1 cellular context compared by ENCODE assay signal in the genomic region with DNA sequence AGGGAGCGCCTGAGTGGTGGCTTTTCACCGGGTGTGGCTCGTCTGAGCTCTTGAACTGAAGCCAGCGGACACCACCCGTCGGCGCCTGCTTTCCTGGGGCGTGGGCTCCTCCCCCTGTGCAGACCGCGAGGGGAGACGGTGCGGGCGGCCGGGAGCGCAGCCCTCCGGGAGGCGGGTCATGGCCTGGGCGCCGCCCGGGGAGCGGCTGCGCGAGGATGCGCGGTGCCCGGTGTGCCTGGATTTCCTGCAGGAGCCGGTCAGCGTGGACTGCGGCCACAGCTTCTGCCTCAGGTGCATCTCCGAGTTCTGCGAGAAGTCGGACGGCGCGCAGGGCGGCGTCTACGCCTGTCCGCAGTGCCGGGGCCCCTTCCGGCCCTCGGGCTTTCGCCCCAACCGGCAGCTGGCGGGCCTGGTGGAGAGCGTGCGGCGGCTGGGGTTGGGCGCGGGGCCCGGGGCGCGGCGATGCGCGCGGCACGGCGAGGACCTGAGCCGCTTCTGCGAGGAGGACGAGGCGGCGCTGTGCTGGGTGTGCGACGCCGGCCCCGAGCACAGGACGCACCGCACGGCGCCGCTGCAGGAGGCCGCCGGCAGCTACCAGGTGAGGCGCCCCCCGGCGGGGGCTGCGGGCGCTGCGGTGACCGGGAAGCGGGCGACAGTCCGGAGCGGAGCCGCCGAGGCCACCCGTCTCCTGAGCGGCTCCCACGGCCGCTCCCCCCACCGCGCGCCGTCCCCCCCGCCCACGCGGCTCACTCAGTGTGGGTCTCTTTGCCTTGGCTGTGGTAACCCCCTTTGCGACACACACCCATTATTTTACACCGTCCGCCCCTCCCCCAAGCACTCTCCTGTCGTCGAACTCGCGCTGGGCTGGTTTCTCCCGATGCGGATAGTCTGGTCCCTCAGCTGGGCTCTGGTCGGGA.
TF ChIP-seq lines count a peak whose summit lies in the region.

A gene with protein sequence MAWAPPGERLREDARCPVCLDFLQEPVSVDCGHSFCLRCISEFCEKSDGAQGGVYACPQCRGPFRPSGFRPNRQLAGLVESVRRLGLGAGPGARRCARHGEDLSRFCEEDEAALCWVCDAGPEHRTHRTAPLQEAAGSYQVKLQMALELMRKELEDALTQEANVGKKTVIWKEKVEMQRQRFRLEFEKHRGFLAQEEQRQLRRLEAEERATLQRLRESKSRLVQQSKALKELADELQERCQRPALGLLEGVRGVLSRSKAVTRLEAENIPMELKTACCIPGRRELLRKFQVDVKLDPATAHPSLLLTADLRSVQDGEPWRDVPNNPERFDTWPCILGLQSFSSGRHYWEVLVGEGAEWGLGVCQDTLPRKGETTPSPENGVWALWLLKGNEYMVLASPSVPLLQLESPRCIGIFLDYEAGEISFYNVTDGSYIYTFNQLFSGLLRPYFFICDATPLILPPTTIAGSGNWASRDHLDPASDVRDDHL (plus strand): TSS at position 119 of the 917 bp plus-strand sequence. CDS start 60 bp downstream, at position 179.

TF ChIP-seq in K562, 482 proteins besides CTCF, POLR2A, EP300 and RAD21 (continued from another document and continues in another):
- TF ChIP-seq BACH1 (tag; IDR thresholded peaks at IDR 0.05) (no peak), ZNF76 (CRISPR knock-in tag; IDR thresholded peaks at IDR 0.05; ENCODE audit: borderline replicate concordance) (0 out of 2 replicates have a peak, but pooled peaks have one; percentile 12), TBP (optimal IDR thresholded peaks at IDR 0.05; ENCODE audit: low read depth, low read length) (peak; percentile 70), CBX3 (IDR thresholded peaks at IDR 0.05; ENCODE audit: borderline replicate concordance in 1 of 2, low read length in 2 of 2) (peak in 1 of 2 experiments; percentile 49; a peak in 1 of 3 replicates), PRMT5 (CRISPR knock-in tag; IDR thresholded peaks at IDR 0.05) (no peak), SMAD4 (CRISPR knock-in tag; conservative IDR thresholded peaks at IDR 0.05) (peak; percentile 94), ZBTB17 (CRISPR knock-in tag; IDR thresholded peaks at IDR 0.05) (peak; percentile 44; the same call in 1 of the 2 replicates), TCF7L2 (IDR thresholded peaks at IDR 0.05; ENCODE audit: low read depth, low read length) (no peak), SOX6 (IDR thresholded peaks at IDR 0.05) (0 out of 2 replicates have a peak, but pooled peaks have one; percentile 9), SLC30A9 (CRISPR knock-in tag; IDR thresholded peaks at IDR 0.05) (no peak), PTRF (tag; IDR thresholded peaks at IDR 0.05) (no peak), RBM14 (IDR thresholded peaks at IDR 0.05; ENCODE audit: borderline replicate concordance, insufficient read depth, low read depth, low read length) (0 out of 2 replicates have a peak, but pooled peaks have one; percentile 28), SAP30 (IDR thresholded peaks at IDR 0.05; ENCODE audit: borderline replicate concordance, insufficient read depth, low read depth, low read length, poor library complexity, severe bottlenecking) (peak; percentile 59), TBL1XR1 (IDR thresholded peaks at IDR 0.05; ENCODE audit: low read length in 2 of 2) (peak; percentile 21 to 69; a peak in 1 of 4 replicates)
- TF ChIP-seq, protein P1, sequence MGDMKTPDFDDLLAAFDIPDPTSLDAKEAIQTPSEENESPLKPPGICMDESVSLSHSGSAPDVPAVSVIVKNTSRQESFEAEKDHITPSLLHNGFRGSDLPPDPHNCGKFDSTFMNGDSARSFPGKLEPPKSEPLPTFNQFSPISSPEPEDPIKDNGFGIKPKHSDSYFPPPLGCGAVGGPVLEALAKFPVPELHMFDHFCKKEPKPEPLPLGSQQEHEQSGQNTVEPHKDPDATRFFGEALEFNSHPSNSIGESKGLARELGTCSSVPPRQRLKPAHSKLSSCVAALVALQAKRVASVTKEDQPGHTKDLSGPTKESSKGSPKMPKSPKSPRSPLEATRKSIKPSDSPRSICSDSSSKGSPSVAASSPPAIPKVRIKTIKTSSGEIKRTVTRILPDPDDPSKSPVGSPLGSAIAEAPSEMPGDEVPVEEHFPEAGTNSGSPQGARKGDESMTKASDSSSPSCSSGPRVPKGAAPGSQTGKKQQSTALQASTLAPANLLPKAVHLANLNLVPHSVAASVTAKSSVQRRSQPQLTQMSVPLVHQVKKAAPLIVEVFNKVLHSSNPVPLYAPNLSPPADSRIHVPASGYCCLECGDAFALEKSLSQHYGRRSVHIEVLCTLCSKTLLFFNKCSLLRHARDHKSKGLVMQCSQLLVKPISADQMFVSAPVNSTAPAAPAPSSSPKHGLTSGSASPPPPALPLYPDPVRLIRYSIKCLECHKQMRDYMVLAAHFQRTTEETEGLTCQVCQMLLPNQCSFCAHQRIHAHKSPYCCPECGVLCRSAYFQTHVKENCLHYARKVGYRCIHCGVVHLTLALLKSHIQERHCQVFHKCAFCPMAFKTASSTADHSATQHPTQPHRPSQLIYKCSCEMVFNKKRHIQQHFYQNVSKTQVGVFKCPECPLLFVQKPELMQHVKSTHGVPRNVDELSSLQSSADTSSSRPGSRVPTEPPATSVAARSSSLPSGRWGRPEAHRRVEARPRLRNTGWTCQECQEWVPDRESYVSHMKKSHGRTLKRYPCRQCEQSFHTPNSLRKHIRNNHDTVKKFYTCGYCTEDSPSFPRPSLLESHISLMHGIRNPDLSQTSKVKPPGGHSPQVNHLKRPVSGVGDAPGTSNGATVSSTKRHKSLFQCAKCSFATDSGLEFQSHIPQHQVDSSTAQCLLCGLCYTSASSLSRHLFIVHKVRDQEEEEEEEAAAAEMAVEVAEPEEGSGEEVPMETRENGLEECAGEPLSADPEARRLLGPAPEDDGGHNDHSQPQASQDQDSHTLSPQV (IDR thresholded peaks at IDR 0.05) = peak; percentile 81
- TF ChIP-seq, protein P2, sequence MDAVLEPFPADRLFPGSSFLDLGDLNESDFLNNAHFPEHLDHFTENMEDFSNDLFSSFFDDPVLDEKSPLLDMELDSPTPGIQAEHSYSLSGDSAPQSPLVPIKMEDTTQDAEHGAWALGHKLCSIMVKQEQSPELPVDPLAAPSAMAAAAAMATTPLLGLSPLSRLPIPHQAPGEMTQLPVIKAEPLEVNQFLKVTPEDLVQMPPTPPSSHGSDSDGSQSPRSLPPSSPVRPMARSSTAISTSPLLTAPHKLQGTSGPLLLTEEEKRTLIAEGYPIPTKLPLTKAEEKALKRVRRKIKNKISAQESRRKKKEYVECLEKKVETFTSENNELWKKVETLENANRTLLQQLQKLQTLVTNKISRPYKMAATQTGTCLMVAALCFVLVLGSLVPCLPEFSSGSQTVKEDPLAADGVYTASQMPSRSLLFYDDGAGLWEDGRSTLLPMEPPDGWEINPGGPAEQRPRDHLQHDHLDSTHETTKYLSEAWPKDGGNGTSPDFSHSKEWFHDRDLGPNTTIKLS (IDR thresholded peaks at IDR 0.05; ENCODE audit: borderline replicate concordance, low read depth) = 0 out of 2 replicates have a peak, but pooled peaks have one; percentile 66
- TF ChIP-seq, protein P3, sequence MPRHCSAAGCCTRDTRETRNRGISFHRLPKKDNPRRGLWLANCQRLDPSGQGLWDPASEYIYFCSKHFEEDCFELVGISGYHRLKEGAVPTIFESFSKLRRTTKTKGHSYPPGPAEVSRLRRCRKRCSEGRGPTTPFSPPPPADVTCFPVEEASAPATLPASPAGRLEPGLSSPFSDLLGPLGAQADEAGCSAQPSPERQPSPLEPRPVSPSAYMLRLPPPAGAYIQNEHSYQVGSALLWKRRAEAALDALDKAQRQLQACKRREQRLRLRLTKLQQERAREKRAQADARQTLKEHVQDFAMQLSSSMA (CRISPR knock-in tag; IDR thresholded peaks at IDR 0.05) = no peak
- TF ChIP-seq, protein P4, sequence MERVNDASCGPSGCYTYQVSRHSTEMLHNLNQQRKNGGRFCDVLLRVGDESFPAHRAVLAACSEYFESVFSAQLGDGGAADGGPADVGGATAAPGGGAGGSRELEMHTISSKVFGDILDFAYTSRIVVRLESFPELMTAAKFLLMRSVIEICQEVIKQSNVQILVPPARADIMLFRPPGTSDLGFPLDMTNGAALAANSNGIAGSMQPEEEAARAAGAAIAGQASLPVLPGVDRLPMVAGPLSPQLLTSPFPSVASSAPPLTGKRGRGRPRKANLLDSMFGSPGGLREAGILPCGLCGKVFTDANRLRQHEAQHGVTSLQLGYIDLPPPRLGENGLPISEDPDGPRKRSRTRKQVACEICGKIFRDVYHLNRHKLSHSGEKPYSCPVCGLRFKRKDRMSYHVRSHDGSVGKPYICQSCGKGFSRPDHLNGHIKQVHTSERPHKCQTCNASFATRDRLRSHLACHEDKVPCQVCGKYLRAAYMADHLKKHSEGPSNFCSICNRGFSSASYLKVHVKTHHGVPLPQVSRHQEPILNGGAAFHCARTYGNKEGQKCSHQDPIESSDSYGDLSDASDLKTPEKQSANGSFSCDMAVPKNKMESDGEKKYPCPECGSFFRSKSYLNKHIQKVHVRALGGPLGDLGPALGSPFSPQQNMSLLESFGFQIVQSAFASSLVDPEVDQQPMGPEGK (CRISPR knock-in tag; IDR thresholded peaks at IDR 0.05; ENCODE audit: borderline replicate concordance) = no peak
- TF ChIP-seq, protein P5, sequence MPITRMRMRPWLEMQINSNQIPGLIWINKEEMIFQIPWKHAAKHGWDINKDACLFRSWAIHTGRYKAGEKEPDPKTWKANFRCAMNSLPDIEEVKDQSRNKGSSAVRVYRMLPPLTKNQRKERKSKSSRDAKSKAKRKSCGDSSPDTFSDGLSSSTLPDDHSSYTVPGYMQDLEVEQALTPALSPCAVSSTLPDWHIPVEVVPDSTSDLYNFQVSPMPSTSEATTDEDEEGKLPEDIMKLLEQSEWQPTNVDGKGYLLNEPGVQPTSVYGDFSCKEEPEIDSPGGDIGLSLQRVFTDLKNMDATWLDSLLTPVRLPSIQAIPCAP (CRISPR knock-in tag; IDR thresholded peaks at IDR 0.05; ENCODE audit: borderline replicate concordance) = no peak
- TF ChIP-seq, protein P6, sequence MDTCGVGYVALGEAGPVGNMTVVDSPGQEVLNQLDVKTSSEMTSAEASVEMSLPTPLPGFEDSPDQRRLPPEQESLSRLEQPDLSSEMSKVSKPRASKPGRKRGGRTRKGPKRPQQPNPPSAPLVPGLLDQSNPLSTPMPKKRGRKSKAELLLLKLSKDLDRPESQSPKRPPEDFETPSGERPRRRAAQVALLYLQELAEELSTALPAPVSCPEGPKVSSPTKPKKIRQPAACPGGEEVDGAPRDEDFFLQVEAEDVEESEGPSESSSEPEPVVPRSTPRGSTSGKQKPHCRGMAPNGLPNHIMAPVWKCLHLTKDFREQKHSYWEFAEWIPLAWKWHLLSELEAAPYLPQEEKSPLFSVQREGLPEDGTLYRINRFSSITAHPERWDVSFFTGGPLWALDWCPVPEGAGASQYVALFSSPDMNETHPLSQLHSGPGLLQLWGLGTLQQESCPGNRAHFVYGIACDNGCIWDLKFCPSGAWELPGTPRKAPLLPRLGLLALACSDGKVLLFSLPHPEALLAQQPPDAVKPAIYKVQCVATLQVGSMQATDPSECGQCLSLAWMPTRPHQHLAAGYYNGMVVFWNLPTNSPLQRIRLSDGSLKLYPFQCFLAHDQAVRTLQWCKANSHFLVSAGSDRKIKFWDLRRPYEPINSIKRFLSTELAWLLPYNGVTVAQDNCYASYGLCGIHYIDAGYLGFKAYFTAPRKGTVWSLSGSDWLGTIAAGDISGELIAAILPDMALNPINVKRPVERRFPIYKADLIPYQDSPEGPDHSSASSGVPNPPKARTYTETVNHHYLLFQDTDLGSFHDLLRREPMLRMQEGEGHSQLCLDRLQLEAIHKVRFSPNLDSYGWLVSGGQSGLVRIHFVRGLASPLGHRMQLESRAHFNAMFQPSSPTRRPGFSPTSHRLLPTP (IDR thresholded peaks at IDR 0.05; ENCODE audit: borderline replicate concordance, extremely low read depth, insufficient read length) = peak; percentile 58
- TF ChIP-seq, protein P7, sequence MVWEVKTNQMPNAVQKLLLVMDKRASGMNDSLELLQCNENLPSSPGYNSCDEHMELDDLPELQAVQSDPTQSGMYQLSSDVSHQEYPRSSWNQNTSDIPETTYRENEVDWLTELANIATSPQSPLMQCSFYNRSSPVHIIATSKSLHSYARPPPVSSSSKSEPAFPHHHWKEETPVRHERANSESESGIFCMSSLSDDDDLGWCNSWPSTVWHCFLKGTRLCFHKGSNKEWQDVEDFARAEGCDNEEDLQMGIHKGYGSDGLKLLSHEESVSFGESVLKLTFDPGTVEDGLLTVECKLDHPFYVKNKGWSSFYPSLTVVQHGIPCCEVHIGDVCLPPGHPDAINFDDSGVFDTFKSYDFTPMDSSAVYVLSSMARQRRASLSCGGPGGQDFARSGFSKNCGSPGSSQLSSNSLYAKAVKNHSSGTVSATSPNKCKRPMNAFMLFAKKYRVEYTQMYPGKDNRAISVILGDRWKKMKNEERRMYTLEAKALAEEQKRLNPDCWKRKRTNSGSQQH (CRISPR knock-in tag; IDR thresholded peaks at IDR 0.05) = no peak
